ENCODE assay signal across 17 cellular contexts in genomic region chr12:105417732-105418131, GRCh38.
DNase-seq lines count a peak whose midpoint lies in the region; ATAC-seq and TF ChIP-seq lines count a peak whose summit lies in the region.
"Had no signal": no experiment of that assay in that cellular context is flagged by ENCODE, and none has a peak within 500 bp of the region (broad histone marks: within the 10 kb centered on the region; RNA-seq: fewer than 3 reads in every experiment).

No MANE protein-coding gene starts in this region.

- no peak overlapping the region for H3K9ac ChIP-seq in trophoblast cell (ENCODE audit: low read length)

- ATAC-seq in left lung, result no peak
- ATAC-seq: activated naive CD4-positive, alpha-beta T cell treated with anti-CD3 and anti-CD28 coated beads, Interleukin-2, amount 50 U/mL, for 72 hours; natural killer cell treated with Interleukin-12 subunit alpha and Interleukin-12 subunit beta and Interleukin-15 and Interleukin-18, amount 100 ng/mL, for 72 hours; T-helper 17 cell had no signal

- no peak overlapping the region for H3K23ac ChIP-seq in trophoblast cell (ENCODE audit: low read length)

- POLR2A ChIA-PET in BJ (lab: Charles Lee), result interaction anchor here (0.6 kb wide), 1 partner anchor 17 kb away, joined by 6 read pairs; no protein-coding TSS in a partner anchor

- peaks cover 4% of the 10 kb centered on the region; the same call in 1 of the 2 replicates for H3K4me1 ChIP-seq in SJCRH30
- H3K4me1 ChIP-seq in trophoblast cell (ENCODE audit: control insufficient read depth in 1 of 2, insufficient read depth in 2 of 2, low read length in 2 of 2), result peaks cover 7 to 10% of the 10 kb centered on the region in 2 experiments
- H3K4me1 ChIP-seq in left lung, result no peaks in the 10 kb centered on the region

- no peak overlapping the region for H4K91ac ChIP-seq in trophoblast cell (ENCODE audit: low read depth, low read length)

- H3K27ac ChIP-seq in SJCRH30 (peak overlapping the region; percentile 21), epithelial cell of prostate (peak overlapping the region; percentile 55), trophoblast cell (ENCODE audit: low read depth, low read length) (no peak overlapping the region), left lung (no peak overlapping the region)

- no peak overlapping the region for H3K14ac ChIP-seq in trophoblast cell (ENCODE audit: low read length)

- H4K12ac ChIP-seq in trophoblast cell (ENCODE audit: low read depth, low read length), result no peak overlapping the region

- no peak overlapping the region for H2BK5ac ChIP-seq in trophoblast cell (ENCODE audit: low read depth, low read length, poor library complexity)

- H3K79me2 ChIP-seq in trophoblast cell (ENCODE audit: control insufficient read depth, insufficient read depth, low read length, poor library complexity), result no peaks in the 10 kb centered on the region

- no peak overlapping the region for H2AFZ ChIP-seq in trophoblast cell (ENCODE audit: insufficient read depth, low read length, poor library complexity)

- H3K27me3 ChIP-seq in BJ (ENCODE audit: control insufficient read depth, insufficient read depth, low read length) (no peaks in the 10 kb centered on the region), SJCRH30 (no peaks in the 10 kb centered on the region), trophoblast cell (ENCODE audit: insufficient read depth, low read length) (no peaks in the 10 kb centered on the region), left lung (peaks cover 0 to 5% of the 10 kb centered on the region in 2 donors)

- no CpG with 5 or more reads among the region's 4 CpGs for WGBS in trophoblast cell (ENCODE audit: extremely low coverage, insufficient coverage, insufficient read length)

- CTCF ChIA-PET in BJ (lab: Yijun Ruan, JAX), result interaction anchor here (0.6 to 4.4 kb wide), 7 partner anchors 27 to 806 kb away, joined by 3 to 57 read pairs (median 5); partner anchors contain the start of gene NUAK1

- H3K9me3 ChIP-seq in SJCRH30 (replicated peaks) (no peaks in the 10 kb centered on the region), trophoblast cell (ENCODE audit: insufficient read depth, low read depth, low read length) (no peaks in the 10 kb centered on the region), left lung (no peaks in the 10 kb centered on the region)

- H3K36me3 ChIP-seq in BJ (ENCODE audit: control insufficient read depth, insufficient read depth, low read length) (no peaks in the 10 kb centered on the region), SJCRH30 (no peaks in the 10 kb centered on the region), trophoblast cell (ENCODE audit: control insufficient read depth in 1 of 2, insufficient read depth in 2 of 2, low read length in 2 of 2) (no peaks in the 10 kb centered on the region), left lung (no peaks in the 10 kb centered on the region)

- DNase-seq in BJ (ENCODE audit: low read depth), result no peak
- no peak for DNase-seq in SJCRH30
- no peak for DNase-seq in epithelial cell of prostate (ENCODE audit: low read depth, low spot score)
- DNase-seq in trophoblast cell, result peak in 1 of 2 donors; percentile 17
- no peak for DNase-seq in GM20000 (ENCODE audit: low spot score)
- no peak for DNase-seq in left lung
- DNase-seq in NCI-H2171 treated with DMSO at 0.1 percent for 48 hours (lab: John Stamatoyannopoulos, UW), result no peak
- DNase-seq: activated CD4-positive, alpha-beta T cell treated with anti-CD3 and anti-CD28 coated beads, Interleukin-2, amount 10 ng/mL, durations not matched to agents 24 days and 14 days; CD4-positive, alpha-beta memory T cell; DMS153; head of caudate nucleus; NCI-H1092 treated with DMSO at 0.1 percent for 48 hours; NCI-H2029 treated with DMSO at 0.1 percent for 48 hours; NCI-H345; T-helper 17 cell had no signal

- no peak overlapping the region for H4K8ac ChIP-seq in trophoblast cell (ENCODE audit: low read depth, low read length)

- peaks cover 15% of the 10 kb centered on the region for H3K79me1 ChIP-seq in trophoblast cell (ENCODE audit: low read length)

- no peak overlapping the region for H3K18ac ChIP-seq in trophoblast cell (ENCODE audit: low read length)

- no peak overlapping the region for H2BK120ac ChIP-seq in trophoblast cell (ENCODE audit: insufficient read depth, low read length, poor library complexity)

- no peak overlapping the region for H2AK5ac ChIP-seq in trophoblast cell (ENCODE audit: low read length)

- intact Hi-C loops in left lung (cut with DNase I), result no loop called here

- H3K4me3 ChIP-seq in BJ (ENCODE audit: low read depth, low read length) (no peak overlapping the region), SJCRH30 (no peak overlapping the region), trophoblast cell (ENCODE audit: low read depth, low read length) (no peak overlapping the region), left lung (no peak overlapping the region)

- no peak overlapping the region for H3K4me2 ChIP-seq in trophoblast cell (ENCODE audit: low read length)

- peak overlapping the region; percentile 37 for H2BK12ac ChIP-seq in trophoblast cell (ENCODE audit: low read length)

- TF ChIP-seq CTCF in BJ (IDR thresholded peaks at IDR 0.05; ENCODE audit: insufficient read depth, low read depth, low read length) (0 out of 2 replicates have a peak, but pooled peaks have one; percentile 13), GM20000 (IDR thresholded peaks at IDR 0.05; ENCODE audit: extremely low read depth, missing control alignments) (no peak), left lung (IDR thresholded peaks at IDR 0.05) (no peak)

- no peak overlapping the region for H3K4ac ChIP-seq in trophoblast cell (ENCODE audit: low read depth, low read length)

Comparison
In these comparisons a context has a peak if more than half of its experiments do, and no peak if none do; other contexts are left out.
1. H3K27ac ChIP-seq: peak in SJCRH30 (single experiment) and epithelial cell of prostate (single experiment); none in trophoblast cell (single experiment) and left lung (0 of 2).